ENCODE assay signal across 13 cellular contexts in genomic region chr3:58609990-58610389, GRCh38. TPM values are rescaled to one million over a fixed set of nuclear protein-coding genes. Genes with fewer than 3 reads are reported as not detected.
A peak's percentile ranks its signal among the peaks of the same experiment; 100 is the strongest.
DNase-seq lines count a peak whose midpoint lies in the region; ATAC-seq lines count a peak whose summit lies in the region.
"Had no signal": no experiment of that assay in that cellular context is flagged by ENCODE, and none has a peak within 500 bp of the region (broad histone marks: within the 10 kb centered on the region; RNA-seq: fewer than 3 reads in every experiment).

No MANE protein-coding gene starts in this region.

- H3K9me3 Mint-ChIP-seq in activated CD8-positive, alpha-beta memory T cell treated with anti-CD3 and anti-CD28 coated beads, Interleukin-2, amount 10 ng/mL, durations not matched to agents 7 days and 5 days (ENCODE audit: low read depth): no peaks in the 10 kb centered on the region
- no peaks in the 10 kb centered on the region for H3K9me3 Mint-ChIP-seq in activated CD4-positive, alpha-beta memory T cell treated with anti-CD3 and anti-CD28 coated beads for 36 hours
- H3K9me3 Mint-ChIP-seq in stimulated activated effector memory CD8-positive, alpha-beta T cell treated with anti-CD3 and anti-CD28 coated beads, Interleukin-12 subunit alpha, Interleukin-12 subunit beta, amount 100 ng/mL, for 72 hours: no peaks in the 10 kb centered on the region

- H3K36me3 Mint-ChIP-seq in activated CD8-positive, alpha-beta memory T cell treated with anti-CD3 and anti-CD28 coated beads, Interleukin-2, amount 10 ng/mL, durations not matched to agents 7 days and 5 days: no peaks in the 10 kb centered on the region
- H3K36me3 Mint-ChIP-seq in activated CD4-positive, alpha-beta memory T cell treated with anti-CD3 and anti-CD28 coated beads for 36 hours: no peaks in the 10 kb centered on the region
- no peaks in the 10 kb centered on the region for H3K36me3 Mint-ChIP-seq in stimulated activated effector memory CD8-positive, alpha-beta T cell treated with anti-CD3 and anti-CD28 coated beads, Interleukin-12 subunit alpha, Interleukin-12 subunit beta, amount 100 ng/mL, for 72 hours
- H3K36me3 Mint-ChIP-seq: activated naive CD8-positive, alpha-beta T cell had no signal

- POLR2A ChIA-PET in activated CD4-positive, alpha-beta memory T cell treated with anti-CD3 and anti-CD28 coated beads for 36 hours (lab: Charles Lee): no interaction called here

- intact Hi-C loops in activated CD4-positive, alpha-beta memory T cell treated with anti-CD3 and anti-CD28 coated beads for 36 hours (cut with micrococcal nuclease): no loop called here

- peak; percentile 61 for DNase-seq in activated CD8-positive, alpha-beta memory T cell treated with anti-CD3 and anti-CD28 coated beads, Interleukin-2, amount 10 ng/mL, durations not matched to agents 7 days and 5 days
- DNase-seq in activated CD8-positive, alpha-beta memory T cell treated with anti-CD3 and anti-CD28 coated beads for 24 hours: no peak
- DNase-seq in activated CD4-positive, alpha-beta memory T cell treated with anti-CD3 and anti-CD28 coated beads for 36 hours: peak; percentile 20
- no peak for DNase-seq in stimulated activated effector memory CD8-positive, alpha-beta T cell treated with anti-CD3 and anti-CD28 coated beads, Interleukin-12 subunit alpha, Interleukin-12 subunit beta, amount 100 ng/mL, for 72 hours (ENCODE audit: low spot score in 2 of 2)
- DNase-seq in activated gamma-delta T cell treated with Interleukin-2 at 50 U/mL for 16 hours (no peak), NCI-H1105 (lab: John Stamatoyannopoulos, UW) (no peak)
- DNase-seq: cortex of kidney, PC-9 had no signal

- H3K27me3 Mint-ChIP-seq in activated CD8-positive, alpha-beta memory T cell treated with anti-CD3 and anti-CD28 coated beads, Interleukin-2, amount 10 ng/mL, durations not matched to agents 7 days and 5 days: peaks cover 19% of the 10 kb centered on the region
- H3K27me3 Mint-ChIP-seq in activated CD4-positive, alpha-beta memory T cell treated with anti-CD3 and anti-CD28 coated beads for 36 hours: peaks cover 9% of the 10 kb centered on the region

- ATAC-seq in activated CD8-positive, alpha-beta memory T cell treated with anti-CD3 and anti-CD28 coated beads, Interleukin-2, amount 10 ng/mL, durations not matched to agents 7 days and 5 days: peak; percentile 76
- ATAC-seq in HG02884 (IDR thresholded peaks at IDR 0.05; ENCODE audit: unreplicated experiment): peak; percentile 72
- ATAC-seq in stimulated activated effector memory CD8-positive, alpha-beta T cell treated with anti-CD3 and anti-CD28 coated beads, Interleukin-12 subunit alpha, Interleukin-12 subunit beta, amount 100 ng/mL, for 72 hours: peak; percentile 69
- no peak for ATAC-seq in HG02938 (IDR thresholded peaks at IDR 0.05; ENCODE audit: unreplicated experiment)

- H3K4me1 Mint-ChIP-seq in activated CD8-positive, alpha-beta memory T cell treated with anti-CD3 and anti-CD28 coated beads, Interleukin-2, amount 10 ng/mL, durations not matched to agents 7 days and 5 days: peaks cover 34% of the 10 kb centered on the region
- no peaks in the 10 kb centered on the region for H3K4me1 Mint-ChIP-seq in activated CD4-positive, alpha-beta memory T cell treated with anti-CD3 and anti-CD28 coated beads for 36 hours (ENCODE audit: low read depth)
- peaks cover 9% of the 10 kb centered on the region for H3K4me1 Mint-ChIP-seq in stimulated activated effector memory CD8-positive, alpha-beta T cell treated with anti-CD3 and anti-CD28 coated beads, Interleukin-12 subunit alpha, Interleukin-12 subunit beta, amount 100 ng/mL, for 72 hours

- CTCF ChIA-PET in activated CD8-positive, alpha-beta memory T cell treated with anti-CD3 and anti-CD28 coated beads, Interleukin-2, amount 10 ng/mL, durations not matched to agents 7 days and 5 days (lab: Charles Lee): interaction anchor here (1.7 to 2.1 kb wide), 2 partner anchors 41 to 117 kb away, joined by 5 to 8 read pairs; partner anchors contain the start of gene KCTD6
- CTCF ChIA-PET in activated CD4-positive, alpha-beta memory T cell treated with anti-CD3 and anti-CD28 coated beads for 36 hours (lab: Charles Lee): no interaction called here

- no peak overlapping the region for H3K4me3 Mint-ChIP-seq in activated CD8-positive, alpha-beta memory T cell treated with anti-CD3 and anti-CD28 coated beads, Interleukin-2, amount 10 ng/mL, durations not matched to agents 7 days and 5 days
- H3K4me3 Mint-ChIP-seq in activated CD4-positive, alpha-beta memory T cell treated with anti-CD3 and anti-CD28 coated beads for 36 hours: no peak overlapping the region
- H3K4me3 Mint-ChIP-seq in stimulated activated effector memory CD8-positive, alpha-beta T cell treated with anti-CD3 and anti-CD28 coated beads, Interleukin-12 subunit alpha, Interleukin-12 subunit beta, amount 100 ng/mL, for 72 hours: no peak overlapping the region
- H3K4me3 Mint-ChIP-seq: activated naive CD8-positive, alpha-beta T cell had no signal

- no peak overlapping the region for H3K27ac Mint-ChIP-seq in activated CD8-positive, alpha-beta memory T cell treated with anti-CD3 and anti-CD28 coated beads, Interleukin-2, amount 10 ng/mL, durations not matched to agents 7 days and 5 days
- no peak overlapping the region for H3K27ac Mint-ChIP-seq in activated CD4-positive, alpha-beta memory T cell treated with anti-CD3 and anti-CD28 coated beads for 36 hours
- no peak overlapping the region for H3K27ac Mint-ChIP-seq in stimulated activated effector memory CD8-positive, alpha-beta T cell treated with anti-CD3 and anti-CD28 coated beads, Interleukin-12 subunit alpha, Interleukin-12 subunit beta, amount 100 ng/mL, for 72 hours
- H3K27ac Mint-ChIP-seq: activated naive CD8-positive, alpha-beta T cell had no signal

RNA-seq across cellular contexts. Expression of gene FAM107A, which starts 32.8 kb away (rescaled TPM):
- total RNA-seq in activated CD8-positive, alpha-beta memory T cell treated with anti-CD3 and anti-CD28 coated beads, Interleukin-2, amount 10 ng/mL, durations not matched to agents 7 days and 5 days: not detected
- not detected for total RNA-seq in activated CD4-positive, alpha-beta memory T cell treated with anti-CD3 and anti-CD28 coated beads for 36 hours
- total RNA-seq: osteocyte; PC-9; T-helper 2 cell treated with Interferon-gamma antibody and Interleukin-4, amounts not matched to agents 100 ng/mL and 5 ng/mL, for 36 hours had no signal

RNA-seq across cellular contexts. Expression of gene FAM3D, which starts 56.6 kb away (rescaled TPM):
- total RNA-seq in activated CD8-positive, alpha-beta memory T cell treated with anti-CD3 and anti-CD28 coated beads, Interleukin-2, amount 10 ng/mL, durations not matched to agents 7 days and 5 days: not detected
- total RNA-seq in activated CD4-positive, alpha-beta memory T cell treated with anti-CD3 and anti-CD28 coated beads for 36 hours: not detected
- total RNA-seq: osteocyte; PC-9; T-helper 2 cell treated with Interferon-gamma antibody and Interleukin-4, amounts not matched to agents 100 ng/mL and 5 ng/mL, for 36 hours had no signal

Comparison
In these comparisons a context has a peak if more than half of its experiments do, and no peak if none do; other contexts are left out.
1. DNase-seq: peak in activated CD8-positive, alpha-beta memory T cell treated with anti-CD3 and anti-CD28 coated beads, Interleukin-2, amount 10 ng/mL, durations not matched to agents 7 days and 5 days (single experiment) and activated CD4-positive, alpha-beta memory T cell treated with anti-CD3 and anti-CD28 coated beads for 36 hours (single experiment); none in activated CD8-positive, alpha-beta memory T cell treated with anti-CD3 and anti-CD28 coated beads for 24 hours (single experiment), stimulated activated effector memory CD8-positive, alpha-beta T cell treated with anti-CD3 and anti-CD28 coated beads, Interleukin-12 subunit alpha, Interleukin-12 subunit beta, amount 100 ng/mL, for 72 hours (0 of 2), activated gamma-delta T cell treated with Interleukin-2 at 50 U/mL for 16 hours (single experiment) and NCI-H1105 (single experiment).